9 cellular contexts compared by ENCODE assay signal in the genomic region with DNA sequence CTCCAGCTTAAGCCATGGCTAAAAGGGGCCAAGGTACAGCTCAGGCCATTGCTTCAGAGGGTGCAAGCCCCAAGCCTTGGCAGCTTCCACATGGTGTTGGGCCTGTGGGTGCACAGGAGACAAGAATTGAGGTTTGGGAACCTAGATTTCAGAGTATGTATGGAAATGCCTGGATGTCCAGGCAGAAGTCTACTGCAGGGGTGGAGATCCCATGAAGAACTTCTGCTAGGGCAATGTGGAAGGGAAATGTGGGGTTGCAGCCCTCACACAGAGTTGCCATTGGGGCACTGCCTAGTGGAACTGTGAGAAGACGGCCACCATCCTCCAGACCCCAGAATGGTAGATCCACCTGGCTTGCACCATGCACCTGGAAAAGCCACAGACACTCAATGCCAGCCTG. TPM values are rescaled to one million over a fixed set of nuclear protein-coding genes. Genes with fewer than 3 reads are reported as not detected.
"Had no signal": no experiment of that assay in that cellular context is flagged by ENCODE, and none has a peak within 500 bp of the region (broad histone marks: within the 10 kb centered on the region; RNA-seq: fewer than 3 reads in every experiment).

No MANE protein-coding gene starts in this region.

RNA-seq across cellular contexts. Expression of a gene that starts 8.2 kb away (rescaled TPM):
- total RNA-seq: lung microvascular endothelial cell, mononuclear cell had no signal
- polyA plus RNA-seq: immature natural killer cell, keratinocyte, mammary epithelial cell had no signal

RNA-seq across cellular contexts. Expression of a gene that starts 25.1 kb away (rescaled TPM):
- total RNA-seq: left lobe of liver, liver, lung microvascular endothelial cell, mammary epithelial cell, mesenteric fat pad, mononuclear cell, myocyte had no signal
- polyA plus RNA-seq: immature natural killer cell, keratinocyte, liver, mammary epithelial cell had no signal
